2 cellular contexts compared by ENCODE assay signal in the genomic region with DNA sequence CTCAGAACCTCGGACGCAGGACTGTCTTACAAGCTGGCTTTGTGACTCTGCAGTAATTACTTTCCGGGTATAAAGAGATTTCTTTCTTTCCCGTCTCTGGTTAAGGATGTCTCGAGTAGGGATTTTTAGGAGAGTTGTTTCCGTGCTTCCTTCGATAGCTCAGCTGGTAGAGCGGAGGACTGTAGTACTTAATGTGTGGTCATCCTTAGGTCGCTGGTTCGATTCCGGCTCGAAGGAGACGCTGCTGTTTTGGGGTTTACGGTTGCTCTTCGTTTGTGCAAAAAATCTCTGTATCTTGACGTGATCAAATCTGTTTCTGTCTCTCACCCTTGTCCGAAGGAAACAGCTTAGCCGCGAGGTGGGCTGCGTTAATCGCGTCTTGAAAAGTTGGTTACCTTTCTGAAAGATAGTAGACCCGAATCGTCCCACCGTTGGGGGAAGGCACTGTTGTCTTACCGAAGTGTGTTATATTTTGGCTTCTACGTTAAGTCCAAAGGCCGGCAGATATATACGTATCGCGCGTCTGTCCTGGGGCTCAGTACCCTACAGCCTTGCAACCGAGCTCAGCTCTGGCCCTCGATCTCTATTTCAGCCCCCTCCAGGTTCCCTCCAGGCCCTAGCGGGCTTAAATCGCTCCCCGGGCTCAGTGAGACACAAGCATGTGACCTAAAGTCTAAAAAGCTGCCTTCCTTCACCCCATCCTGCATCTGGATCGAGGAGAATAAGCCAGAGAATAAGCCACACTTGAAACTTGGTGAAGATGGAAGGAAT.
TF ChIP-seq lines count a peak whose summit lies in the region.

No MANE protein-coding gene starts in this region.

TF ChIP-seq in HEK293, 187 proteins besides CTCF, POLR2A, EP300 and RAD21 (continued from another document and continues in another):
- TF ChIP-seq, protein P1, sequence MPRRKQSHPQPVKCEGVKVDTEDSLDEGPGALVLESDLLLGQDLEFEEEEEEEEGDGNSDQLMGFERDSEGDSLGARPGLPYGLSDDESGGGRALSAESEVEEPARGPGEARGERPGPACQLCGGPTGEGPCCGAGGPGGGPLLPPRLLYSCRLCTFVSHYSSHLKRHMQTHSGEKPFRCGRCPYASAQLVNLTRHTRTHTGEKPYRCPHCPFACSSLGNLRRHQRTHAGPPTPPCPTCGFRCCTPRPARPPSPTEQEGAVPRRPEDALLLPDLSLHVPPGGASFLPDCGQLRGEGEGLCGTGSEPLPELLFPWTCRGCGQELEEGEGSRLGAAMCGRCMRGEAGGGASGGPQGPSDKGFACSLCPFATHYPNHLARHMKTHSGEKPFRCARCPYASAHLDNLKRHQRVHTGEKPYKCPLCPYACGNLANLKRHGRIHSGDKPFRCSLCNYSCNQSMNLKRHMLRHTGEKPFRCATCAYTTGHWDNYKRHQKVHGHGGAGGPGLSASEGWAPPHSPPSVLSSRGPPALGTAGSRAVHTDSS (tag by site-specific recombination; IDR thresholded peaks at IDR 0.05): peak; percentile 45; the same call in 1 of the 2 replicates
- TF ChIP-seq ZNF239 (tag by site-specific recombination; IDR thresholded peaks at IDR 0.05) (no peak), ZNF791 (tag by site-specific recombination; IDR thresholded peaks at IDR 0.05) (no peak), ZBTB48 (tag by site-specific recombination; IDR thresholded peaks at IDR 0.05) (no peak), ZNF776 (tag by site-specific recombination; IDR thresholded peaks at IDR 0.05; ENCODE audit: borderline replicate concordance) (no peak), ZNF132 (tag by site-specific recombination; IDR thresholded peaks at IDR 0.05; ENCODE audit: borderline replicate concordance) (no peak), SP7 (tag by site-specific recombination; IDR thresholded peaks at IDR 0.05) (peak; percentile 66), BCL11B (tag by site-specific recombination; IDR thresholded peaks at IDR 0.05; ENCODE audit: low read depth) (0 out of 2 replicates have a peak, but pooled peaks have one; percentile 36), ZNF354C (tag by site-specific recombination; IDR thresholded peaks at IDR 0.05; ENCODE audit: borderline replicate concordance, low read depth) (no peak), ZNF2 (tag by site-specific recombination; IDR thresholded peaks at IDR 0.05) (peak; percentile 65; the same call in 1 of the 2 replicates), FEZF1 (tag by site-specific recombination; IDR thresholded peaks at IDR 0.05) (peak; percentile 7; the same call in 1 of the 2 replicates), KLF7 (tag by site-specific recombination; IDR thresholded peaks at IDR 0.05; ENCODE audit: borderline replicate concordance) (peak; percentile 36; the same call in 1 of the 2 replicates), ZNF140 (tag by site-specific recombination; IDR thresholded peaks at IDR 0.05) (no peak), ZNF610 (tag by site-specific recombination; IDR thresholded peaks at IDR 0.05; ENCODE audit: borderline replicate concordance) (0 out of 2 replicates have a peak, but pooled peaks have one; percentile 19), GFI1B (tag by site-specific recombination; IDR thresholded peaks at IDR 0.05) (peak; percentile 92), ZNF629 (tag by site-specific recombination; IDR thresholded peaks at IDR 0.05) (peak; percentile 84), ZNF146 (tag by site-specific recombination; IDR thresholded peaks at IDR 0.05) (peak; percentile 24; the same call in 1 of the 2 replicates)
- TF ChIP-seq, protein P2, sequence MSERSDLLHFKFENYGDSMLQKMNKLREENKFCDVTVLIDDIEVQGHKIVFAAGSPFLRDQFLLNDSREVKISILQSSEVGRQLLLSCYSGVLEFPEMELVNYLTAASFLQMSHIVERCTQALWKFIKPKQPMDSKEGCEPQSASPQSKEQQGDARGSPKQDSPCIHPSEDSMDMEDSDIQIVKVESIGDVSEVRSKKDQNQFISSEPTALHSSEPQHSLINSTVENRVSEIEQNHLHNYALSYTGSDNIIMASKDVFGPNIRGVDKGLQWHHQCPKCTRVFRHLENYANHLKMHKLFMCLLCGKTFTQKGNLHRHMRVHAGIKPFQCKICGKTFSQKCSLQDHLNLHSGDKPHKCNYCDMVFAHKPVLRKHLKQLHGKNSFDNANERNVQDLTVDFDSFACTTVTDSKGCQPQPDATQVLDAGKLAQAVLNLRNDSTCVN (tag by site-specific recombination; optimal IDR thresholded peaks at IDR 0.05): peak; percentile 23
- TF ChIP-seq, protein P3, sequence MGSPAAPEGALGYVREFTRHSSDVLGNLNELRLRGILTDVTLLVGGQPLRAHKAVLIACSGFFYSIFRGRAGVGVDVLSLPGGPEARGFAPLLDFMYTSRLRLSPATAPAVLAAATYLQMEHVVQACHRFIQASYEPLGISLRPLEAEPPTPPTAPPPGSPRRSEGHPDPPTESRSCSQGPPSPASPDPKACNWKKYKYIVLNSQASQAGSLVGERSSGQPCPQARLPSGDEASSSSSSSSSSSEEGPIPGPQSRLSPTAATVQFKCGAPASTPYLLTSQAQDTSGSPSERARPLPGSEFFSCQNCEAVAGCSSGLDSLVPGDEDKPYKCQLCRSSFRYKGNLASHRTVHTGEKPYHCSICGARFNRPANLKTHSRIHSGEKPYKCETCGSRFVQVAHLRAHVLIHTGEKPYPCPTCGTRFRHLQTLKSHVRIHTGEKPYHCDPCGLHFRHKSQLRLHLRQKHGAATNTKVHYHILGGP (tag by site-specific recombination; IDR thresholded peaks at IDR 0.05): no peak
- TF ChIP-seq, protein P4, sequence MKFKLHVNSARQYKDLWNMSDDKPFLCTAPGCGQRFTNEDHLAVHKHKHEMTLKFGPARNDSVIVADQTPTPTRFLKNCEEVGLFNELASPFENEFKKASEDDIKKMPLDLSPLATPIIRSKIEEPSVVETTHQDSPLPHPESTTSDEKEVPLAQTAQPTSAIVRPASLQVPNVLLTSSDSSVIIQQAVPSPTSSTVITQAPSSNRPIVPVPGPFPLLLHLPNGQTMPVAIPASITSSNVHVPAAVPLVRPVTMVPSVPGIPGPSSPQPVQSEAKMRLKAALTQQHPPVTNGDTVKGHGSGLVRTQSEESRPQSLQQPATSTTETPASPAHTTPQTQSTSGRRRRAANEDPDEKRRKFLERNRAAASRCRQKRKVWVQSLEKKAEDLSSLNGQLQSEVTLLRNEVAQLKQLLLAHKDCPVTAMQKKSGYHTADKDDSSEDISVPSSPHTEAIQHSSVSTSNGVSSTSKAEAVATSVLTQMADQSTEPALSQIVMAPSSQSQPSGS (tag by site-specific recombination; IDR thresholded peaks at IDR 0.05; ENCODE audit: low read depth): peak; percentile 5; the same call in 1 of the 2 replicates

TF ChIP-seq in K562, 482 proteins besides CTCF, POLR2A, EP300 and RAD21 (continued from another document and continues in another):
- TF ChIP-seq, protein P5, sequence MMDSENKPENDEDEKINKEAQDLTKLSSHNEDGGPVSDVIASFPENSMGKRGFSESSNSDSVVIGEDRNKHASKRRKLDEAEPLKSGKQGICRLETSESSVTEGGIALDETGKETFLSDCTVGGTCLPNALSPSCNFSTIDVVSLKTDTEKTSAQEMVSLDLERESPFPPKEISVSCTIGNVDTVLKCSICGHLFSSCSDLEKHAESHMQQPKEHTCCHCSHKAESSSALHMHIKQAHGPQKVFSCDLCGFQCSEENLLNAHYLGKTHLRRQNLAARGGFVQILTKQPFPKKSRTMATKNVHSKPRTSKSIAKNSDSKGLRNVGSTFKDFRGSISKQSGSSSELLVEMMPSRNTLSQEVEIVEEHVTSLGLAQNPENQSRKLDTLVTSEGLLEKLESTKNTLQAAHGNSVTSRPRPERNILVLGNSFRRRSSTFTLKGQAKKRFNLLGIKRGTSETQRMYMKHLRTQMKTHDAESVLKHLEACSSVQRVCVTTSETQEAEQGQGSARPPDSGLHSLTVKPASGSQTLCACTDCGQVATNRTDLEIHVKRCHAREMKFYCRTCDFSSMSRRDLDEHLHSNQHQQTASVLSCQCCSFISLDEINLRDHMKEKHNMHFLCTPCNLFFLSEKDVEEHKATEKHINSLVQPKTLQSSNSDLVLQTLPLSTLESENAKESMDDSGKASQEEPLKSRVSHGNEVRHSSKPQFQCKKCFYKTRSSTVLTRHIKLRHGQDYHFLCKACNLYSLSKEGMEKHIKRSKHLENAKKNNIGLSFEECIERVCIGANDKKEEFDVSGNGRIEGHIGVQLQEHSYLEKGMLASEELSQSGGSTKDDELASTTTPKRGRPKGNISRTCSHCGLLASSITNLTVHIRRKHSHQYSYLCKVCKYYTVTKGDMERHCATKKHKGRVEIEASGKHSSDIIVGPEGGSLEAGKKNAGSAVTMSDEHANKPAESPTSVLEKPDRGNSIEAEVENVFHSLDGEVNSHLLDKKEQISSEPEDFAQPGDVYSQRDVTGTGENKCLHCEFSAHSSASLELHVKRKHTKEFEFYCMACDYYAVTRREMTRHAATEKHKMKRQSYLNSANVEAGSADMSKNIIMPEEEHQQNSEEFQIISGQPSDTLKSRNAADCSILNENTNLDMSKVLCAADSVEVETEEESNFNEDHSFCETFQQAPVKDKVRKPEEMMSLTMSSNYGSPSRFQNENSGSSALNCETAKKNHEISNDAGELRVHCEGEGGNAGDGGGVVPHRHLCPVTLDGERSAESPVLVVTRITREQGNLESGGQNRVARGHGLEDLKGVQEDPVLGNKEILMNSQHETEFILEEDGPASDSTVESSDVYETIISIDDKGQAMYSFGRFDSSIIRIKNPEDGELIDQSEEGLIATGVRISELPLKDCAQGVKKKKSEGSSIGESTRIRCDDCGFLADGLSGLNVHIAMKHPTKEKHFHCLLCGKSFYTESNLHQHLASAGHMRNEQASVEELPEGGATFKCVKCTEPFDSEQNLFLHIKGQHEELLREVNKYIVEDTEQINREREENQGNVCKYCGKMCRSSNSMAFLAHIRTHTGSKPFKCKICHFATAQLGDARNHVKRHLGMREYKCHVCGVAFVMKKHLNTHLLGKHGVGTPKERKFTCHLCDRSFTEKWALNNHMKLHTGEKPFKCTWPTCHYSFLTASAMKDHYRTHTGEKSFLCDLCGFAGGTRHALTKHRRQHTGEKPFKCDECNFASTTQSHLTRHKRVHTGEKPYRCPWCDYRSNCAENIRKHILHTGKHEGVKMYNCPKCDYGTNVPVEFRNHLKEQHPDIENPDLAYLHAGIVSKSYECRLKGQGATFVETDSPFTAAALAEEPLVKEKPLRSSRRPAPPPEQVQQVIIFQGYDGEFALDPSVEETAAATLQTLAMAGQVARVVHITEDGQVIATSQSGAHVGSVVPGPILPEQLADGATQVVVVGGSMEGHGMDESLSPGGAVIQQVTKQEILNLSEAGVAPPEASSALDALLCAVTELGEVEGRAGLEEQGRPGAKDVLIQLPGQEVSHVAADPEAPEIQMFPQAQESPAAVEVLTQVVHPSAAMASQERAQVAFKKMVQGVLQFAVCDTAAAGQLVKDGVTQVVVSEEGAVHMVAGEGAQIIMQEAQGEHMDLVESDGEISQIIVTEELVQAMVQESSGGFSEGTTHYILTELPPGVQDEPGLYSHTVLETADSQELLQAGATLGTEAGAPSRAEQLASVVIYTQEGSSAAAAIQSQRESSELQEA (IDR thresholded peaks at IDR 0.05; ENCODE audit: low read depth): peak; percentile 60; the same call in 1 of the 2 replicates
- TF ChIP-seq CBFA2T2 (conservative IDR thresholded peaks at IDR 0.05) (0 out of 2 replicates have a peak, but pooled peaks have one; percentile 32), MYC (IDR thresholded peaks at IDR 0.05; ENCODE audit: low read depth, low read length) (peak; percentile 18; the same call in 1 of the 2 replicates), MYC (CRISPR knock-in tag; IDR thresholded peaks at IDR 0.05; ENCODE audit: borderline replicate concordance, low read depth) (no peak), RNF2 (IDR thresholded peaks at IDR 0.05) (peak; percentile 63; the same call in 1 of the 2 replicates), ZNF232 (CRISPR knock-in tag; IDR thresholded peaks at IDR 0.05) (no peak), ZNF696 (CRISPR knock-in tag; conservative IDR thresholded peaks at IDR 0.05) (no peak), EHMT2 (IDR thresholded peaks at IDR 0.05) (no peak), TBL1XR1 (IDR thresholded peaks at IDR 0.05; ENCODE audit: low read length in 2 of 2) (peak; percentile 40 to 69; a peak in 3 of 4 replicates), FOXK2 (conservative IDR thresholded peaks at IDR 0.05 in 1 of 2, IDR thresholded peaks at IDR 0.05 in 1 of 2; ENCODE audit: low read depth in 2 of 2) (peak; percentile 52 to 71; a peak in 3 of 4 replicates), HEY1 (CRISPR knock-in tag; IDR thresholded peaks at IDR 0.05; ENCODE audit: borderline replicate concordance) (no peak), STAT5B (CRISPR knock-in tag; IDR thresholded peaks at IDR 0.05) (no peak), ELF1 (tag; IDR thresholded peaks at IDR 0.05) (no peak; the same call in 1 of the 2 replicates), ZNF354B (CRISPR knock-in tag; IDR thresholded peaks at IDR 0.05) (no peak), NR2F6 (CRISPR knock-in tag; IDR thresholded peaks at IDR 0.05) (no peak)
- TF ChIP-seq, protein P6, sequence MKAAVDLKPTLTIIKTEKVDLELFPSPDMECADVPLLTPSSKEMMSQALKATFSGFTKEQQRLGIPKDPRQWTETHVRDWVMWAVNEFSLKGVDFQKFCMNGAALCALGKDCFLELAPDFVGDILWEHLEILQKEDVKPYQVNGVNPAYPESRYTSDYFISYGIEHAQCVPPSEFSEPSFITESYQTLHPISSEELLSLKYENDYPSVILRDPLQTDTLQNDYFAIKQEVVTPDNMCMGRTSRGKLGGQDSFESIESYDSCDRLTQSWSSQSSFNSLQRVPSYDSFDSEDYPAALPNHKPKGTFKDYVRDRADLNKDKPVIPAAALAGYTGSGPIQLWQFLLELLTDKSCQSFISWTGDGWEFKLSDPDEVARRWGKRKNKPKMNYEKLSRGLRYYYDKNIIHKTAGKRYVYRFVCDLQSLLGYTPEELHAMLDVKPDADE (conservative IDR thresholded peaks at IDR 0.05; ENCODE audit: control insufficient read depth, low read depth, low read length): peak; percentile 84
- TF ChIP-seq, protein P7, sequence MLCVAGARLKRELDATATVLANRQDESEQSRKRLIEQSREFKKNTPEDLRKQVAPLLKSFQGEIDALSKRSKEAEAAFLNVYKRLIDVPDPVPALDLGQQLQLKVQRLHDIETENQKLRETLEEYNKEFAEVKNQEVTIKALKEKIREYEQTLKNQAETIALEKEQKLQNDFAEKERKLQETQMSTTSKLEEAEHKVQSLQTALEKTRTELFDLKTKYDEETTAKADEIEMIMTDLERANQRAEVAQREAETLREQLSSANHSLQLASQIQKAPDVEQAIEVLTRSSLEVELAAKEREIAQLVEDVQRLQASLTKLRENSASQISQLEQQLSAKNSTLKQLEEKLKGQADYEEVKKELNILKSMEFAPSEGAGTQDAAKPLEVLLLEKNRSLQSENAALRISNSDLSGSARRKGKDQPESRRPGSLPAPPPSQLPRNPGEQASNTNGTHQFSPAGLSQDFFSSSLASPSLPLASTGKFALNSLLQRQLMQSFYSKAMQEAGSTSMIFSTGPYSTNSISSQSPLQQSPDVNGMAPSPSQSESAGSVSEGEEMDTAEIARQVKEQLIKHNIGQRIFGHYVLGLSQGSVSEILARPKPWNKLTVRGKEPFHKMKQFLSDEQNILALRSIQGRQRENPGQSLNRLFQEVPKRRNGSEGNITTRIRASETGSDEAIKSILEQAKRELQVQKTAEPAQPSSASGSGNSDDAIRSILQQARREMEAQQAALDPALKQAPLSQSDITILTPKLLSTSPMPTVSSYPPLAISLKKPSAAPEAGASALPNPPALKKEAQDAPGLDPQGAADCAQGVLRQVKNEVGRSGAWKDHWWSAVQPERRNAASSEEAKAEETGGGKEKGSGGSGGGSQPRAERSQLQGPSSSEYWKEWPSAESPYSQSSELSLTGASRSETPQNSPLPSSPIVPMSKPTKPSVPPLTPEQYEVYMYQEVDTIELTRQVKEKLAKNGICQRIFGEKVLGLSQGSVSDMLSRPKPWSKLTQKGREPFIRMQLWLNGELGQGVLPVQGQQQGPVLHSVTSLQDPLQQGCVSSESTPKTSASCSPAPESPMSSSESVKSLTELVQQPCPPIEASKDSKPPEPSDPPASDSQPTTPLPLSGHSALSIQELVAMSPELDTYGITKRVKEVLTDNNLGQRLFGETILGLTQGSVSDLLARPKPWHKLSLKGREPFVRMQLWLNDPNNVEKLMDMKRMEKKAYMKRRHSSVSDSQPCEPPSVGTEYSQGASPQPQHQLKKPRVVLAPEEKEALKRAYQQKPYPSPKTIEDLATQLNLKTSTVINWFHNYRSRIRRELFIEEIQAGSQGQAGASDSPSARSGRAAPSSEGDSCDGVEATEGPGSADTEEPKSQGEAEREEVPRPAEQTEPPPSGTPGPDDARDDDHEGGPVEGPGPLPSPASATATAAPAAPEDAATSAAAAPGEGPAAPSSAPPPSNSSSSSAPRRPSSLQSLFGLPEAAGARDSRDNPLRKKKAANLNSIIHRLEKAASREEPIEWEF (CRISPR knock-in tag; IDR thresholded peaks at IDR 0.05): no peak
